1 cellular context compared by ENCODE assay signal in genomic region chr20:25985597-25985996, GRCh38.
TF ChIP-seq lines count a peak whose summit lies in the region.

No MANE protein-coding gene starts in this region.

TF ChIP-seq in IMR-90, 13 proteins besides CTCF, POLR2A, EP300 and RAD21:
- TF ChIP-seq RCOR1 (IDR thresholded peaks at IDR 0.05; ENCODE audit: insufficient replicate concordance, low read length) = no peak
